17 cellular contexts compared by ENCODE assay signal in genomic region chr21:31119199-31119598, GRCh38.
DNase-seq lines count a peak whose midpoint lies in the region; ATAC-seq, FAIRE-seq and TF ChIP-seq lines count a peak whose summit lies in the region.
"Had no signal": no experiment of that assay in that cellular context is flagged by ENCODE, and none has a peak within 500 bp of the region (broad histone marks: within the 10 kb centered on the region; RNA-seq: fewer than 3 reads in every experiment).

No MANE protein-coding gene starts in this region.

- H3K4me2 ChIP-seq in K562 (ENCODE audit: insufficient read depth, low read length) = no peak overlapping the region
- H3K4me2 ChIP-seq: GM23338 had no signal

- in situ Hi-C loops in K562 (cut with MboI) = no loop called here

- POLR2A ChIA-PET in K562 (lab: Yijun Ruan, JAX) = no interaction called here

- no peak overlapping the region for H3K4me3 Mint-ChIP-seq in activated T-cell treated with anti-CD3 and anti-CD28 coated beads, Interleukin-2, amount 50 U/mL, for 72 hours
- no peak overlapping the region for H3K4me3 Mint-ChIP-seq in activated T-cell treated with anti-CD3 and anti-CD28 coated beads, Interleukin-2, amount 50 U/mL, for 4 hours
- H3K4me3 Mint-ChIP-seq in nephron progenitor cell = no peak overlapping the region
- H3K4me3 Mint-ChIP-seq: CD8-positive, alpha-beta memory T cell; GM23338; H9 had no signal

- no peaks in the 10 kb centered on the region for H3K27me3 Mint-ChIP-seq in activated T-cell treated with anti-CD3 and anti-CD28 coated beads, Interleukin-2, amount 50 U/mL, for 72 hours (ENCODE audit: low read depth)
- H3K27me3 Mint-ChIP-seq in activated T-cell treated with anti-CD3 and anti-CD28 coated beads, Interleukin-2, amount 50 U/mL, for 4 hours (ENCODE audit: low read depth) = no peaks in the 10 kb centered on the region
- peaks cover 2% of the 10 kb centered on the region for H3K27me3 Mint-ChIP-seq in nephron progenitor cell (ENCODE audit: low read depth, poor library complexity)

- no peaks in the 10 kb centered on the region for H3K9me1 ChIP-seq in K562 (ENCODE audit: control insufficient read depth, insufficient read depth, low read length)

- H3K36me3 ChIP-seq in K562 (ENCODE audit: control insufficient read depth, insufficient read depth, low read length) (no peaks in the 10 kb centered on the region), ovary (no peaks in the 10 kb centered on the region)

- TF ChIP-seq RAD21 in K562 (CRISPR knock-in tag; conservative IDR thresholded peaks at IDR 0.05 in 1 of 2, IDR thresholded peaks at IDR 0.05 in 1 of 2) = no peak

- no peak overlapping the region for H3K9ac ChIP-seq in K562 (ENCODE audit: insufficient read depth in 1 of 2, low read depth in 2 of 2, low read length in 2 of 2)

- H3K4me3 ChIP-seq in K562 (no peak overlapping the region), ovary (no peak overlapping the region)
- H3K4me3 ChIP-seq: GM23338 had no signal

- H3K79me2 ChIP-seq in K562 (ENCODE audit: control insufficient read depth, insufficient read depth, low read length) = no peaks in the 10 kb centered on the region

- FAIRE-seq in K562 (lab: Jason Lieb, UNC) = no peak
- FAIRE-seq: D721Med, GM12891, GM18507 had no signal

- CTCF ChIA-PET in K562 (lab: Yijun Ruan, JAX; ENCODE audit: low intra/inter-chr PET ratio) = no interaction called here

- BruUV-seq in K562 (replicated peaks; lab: Mats Ljungman, UMichigan) = no TSS peak

- peaks cover 16% of the 10 kb centered on the region for H3K4me1 Mint-ChIP-seq in activated T-cell treated with anti-CD3 and anti-CD28 coated beads, Interleukin-2, amount 50 U/mL, for 72 hours (ENCODE audit: low read depth)
- H3K4me1 Mint-ChIP-seq in activated T-cell treated with anti-CD3 and anti-CD28 coated beads, Interleukin-2, amount 50 U/mL, for 4 hours (ENCODE audit: low read depth) = peaks cover 12% of the 10 kb centered on the region
- H3K4me1 Mint-ChIP-seq in nephron progenitor cell = peaks cover 52% of the 10 kb centered on the region
- H3K4me1 Mint-ChIP-seq: CD8-positive, alpha-beta memory T cell had no signal

- ATAC-seq in activated T-cell treated with anti-CD3 and anti-CD28 coated beads, Interleukin-2, amount 50 U/mL, for 72 hours (replicated peaks in 1 of 2) = no peak
- no peak for ATAC-seq in activated T-cell treated with anti-CD3 and anti-CD28 coated beads, Interleukin-2, amount 50 U/mL, for 4 hours
- no peak for ATAC-seq in K562
- ATAC-seq: GM23338, HCT116 had no signal

- TF ChIP-seq EP300 in K562 (IDR thresholded peaks at IDR 0.05; ENCODE audit: low read length) = no peak
- TF ChIP-seq EP300 in ovary (IDR thresholded peaks at IDR 0.05) = no peak

- no peak overlapping the region for H2AFZ ChIP-seq in K562 (ENCODE audit: low read depth, low read length)
- H2AFZ ChIP-seq: GM23338 had no signal

- DNase-seq in activated T-cell treated with anti-CD3 and anti-CD28 coated beads, Interleukin-2, amount 50 U/mL, for 72 hours = no peak
- DNase-seq in activated T-cell treated with anti-CD3 and anti-CD28 coated beads, Interleukin-2, amount 50 U/mL, for 4 hours = no peak
- DNase-seq in K562 (ENCODE audit: extremely low read depth in 1 of 4, low spot score in 3 of 4) (no peak), nephron progenitor cell (no peak), NCI-H2196 treated with DMSO at 0.1 percent for 48 hours (lab: John Stamatoyannopoulos, UW; ENCODE audit: unreplicated experiment) (no peak), ovary (no peak)
- DNase-seq: C1 segment of cervical spinal cord; CD8-positive, alpha-beta memory T cell; DMS53; DMS79 treated with DMSO at 0.1 percent for 48 hours; GF-D8; H9 had no signal

- H3K4me1 ChIP-seq in K562 (replicated peaks in 1 of 2; ENCODE audit: control insufficient read depth in 2 of 2, insufficient read depth in 2 of 2, low read length in 2 of 2) (no peaks in the 10 kb centered on the region), ovary (ENCODE audit: insufficient read depth) (no peaks in the 10 kb centered on the region)

- peaks cover 9 to 17% of the 10 kb centered on the region in 2 experiments; a peak in 4 of 5 replicates for H3K27me3 ChIP-seq in K562 (ENCODE audit: control insufficient read depth in 2 of 2, insufficient read depth in 2 of 2, low read length in 2 of 2)
- no peaks in the 10 kb centered on the region for H3K27me3 ChIP-seq in ovary

- H3K9me3 ChIP-seq in K562 (replicated peaks; ENCODE audit: control insufficient read depth, insufficient read depth, low read depth, low read length) (no peaks in the 10 kb centered on the region), ovary (no peaks in the 10 kb centered on the region)

- TF ChIP-seq POLR2A in K562 (conservative IDR thresholded peaks at IDR 0.05) (no peak), ovary (IDR thresholded peaks at IDR 0.05) (no peak)

- H4K20me1 ChIP-seq in K562 (replicated peaks; ENCODE audit: control insufficient read depth, insufficient read depth, low read length) = no peaks in the 10 kb centered on the region

- 2% methylated on average over 6 of the region's 6 CpGs for WGBS in K562 (ENCODE audit: insufficient coverage, low coverage, missing lambda C conversion rate)
- WGBS in ovary, 3 donors = 91 to 95% (median 93%) methylated on average over 6 of the region's 6 CpGs

- no peak overlapping the region for H3K27ac ChIP-seq in K562 (ENCODE audit: extremely low read depth, low read depth, low read length)
- no peak overlapping the region for H3K27ac ChIP-seq in ovary

- intact Hi-C loops in K562 (cut with micrococcal nuclease) (no loop called here), ovary (cut with DNase I) (no loop called here)

- TF ChIP-seq CTCF in K562 (IDR thresholded peaks at IDR 0.05 in 2 of 3, conservative IDR thresholded peaks at IDR 0.05 in 1 of 3; ENCODE audit: insufficient read depth in 2 of 3, low read depth in 1 of 3, low read length in 3 of 3) (no peak), nephron progenitor cell (IDR thresholded peaks at IDR 0.05) (no peak), ovary (IDR thresholded peaks at IDR 0.05) (no peak)

- no peaks in the 10 kb centered on the region for H3K9me3 Mint-ChIP-seq in activated T-cell treated with anti-CD3 and anti-CD28 coated beads, Interleukin-2, amount 50 U/mL, for 72 hours
- H3K9me3 Mint-ChIP-seq in activated T-cell treated with anti-CD3 and anti-CD28 coated beads, Interleukin-2, amount 50 U/mL, for 4 hours = no peaks in the 10 kb centered on the region
- no peaks in the 10 kb centered on the region for H3K9me3 Mint-ChIP-seq in nephron progenitor cell
- H3K9me3 Mint-ChIP-seq: CD8-positive, alpha-beta memory T cell; GM23338; H9 had no signal

- H3K27ac Mint-ChIP-seq in activated T-cell treated with anti-CD3 and anti-CD28 coated beads, Interleukin-2, amount 50 U/mL, for 72 hours = peak overlapping the region; percentile 5
- H3K27ac Mint-ChIP-seq in nephron progenitor cell = peak overlapping the region; percentile 10
- H3K27ac Mint-ChIP-seq: CD8-positive, alpha-beta memory T cell had no signal

- peaks cover 4 to 34% of the 10 kb centered on the region in 2 donors for H3K36me3 Mint-ChIP-seq in activated T-cell treated with anti-CD3 and anti-CD28 coated beads, Interleukin-2, amount 50 U/mL, for 72 hours (ENCODE audit: insufficient read depth in 2 of 2)
- peaks cover 33% of the 10 kb centered on the region for H3K36me3 Mint-ChIP-seq in activated T-cell treated with anti-CD3 and anti-CD28 coated beads, Interleukin-2, amount 50 U/mL, for 4 hours (ENCODE audit: insufficient read depth)
- peaks cover 59% of the 10 kb centered on the region for H3K36me3 Mint-ChIP-seq in nephron progenitor cell (ENCODE audit: low read depth)

TF ChIP-seq in K562, 482 proteins besides CTCF, POLR2A, EP300 and RAD21:
- TF ChIP-seq RFX1 (IDR thresholded peaks at IDR 0.05) (peak; percentile 35; the same call in 1 of the 2 replicates), IRF9 (tag; IDR thresholded peaks at IDR 0.05) (no peak)
